6 cellular contexts compared by ENCODE assay signal in genomic region chr16:26709754-26710153, GRCh38.
"Had no signal": no experiment of that assay in that cellular context is flagged by ENCODE, and none has a peak within 500 bp of the region (broad histone marks: within the 10 kb centered on the region; RNA-seq: fewer than 3 reads in every experiment).

No MANE protein-coding gene starts in this region.

- DNase-seq: GM23248, GOT3, HCEC 1CT, IMR-90, KG1 had no signal

- H3K9ac ChIP-seq: GM23248 had no signal

- H3K4me3 ChIP-seq: GM23248, K562 had no signal

- H2AFZ ChIP-seq: GM23248 had no signal

- H3K27ac ChIP-seq: GM23248 had no signal
